In the genomic region with DNA sequence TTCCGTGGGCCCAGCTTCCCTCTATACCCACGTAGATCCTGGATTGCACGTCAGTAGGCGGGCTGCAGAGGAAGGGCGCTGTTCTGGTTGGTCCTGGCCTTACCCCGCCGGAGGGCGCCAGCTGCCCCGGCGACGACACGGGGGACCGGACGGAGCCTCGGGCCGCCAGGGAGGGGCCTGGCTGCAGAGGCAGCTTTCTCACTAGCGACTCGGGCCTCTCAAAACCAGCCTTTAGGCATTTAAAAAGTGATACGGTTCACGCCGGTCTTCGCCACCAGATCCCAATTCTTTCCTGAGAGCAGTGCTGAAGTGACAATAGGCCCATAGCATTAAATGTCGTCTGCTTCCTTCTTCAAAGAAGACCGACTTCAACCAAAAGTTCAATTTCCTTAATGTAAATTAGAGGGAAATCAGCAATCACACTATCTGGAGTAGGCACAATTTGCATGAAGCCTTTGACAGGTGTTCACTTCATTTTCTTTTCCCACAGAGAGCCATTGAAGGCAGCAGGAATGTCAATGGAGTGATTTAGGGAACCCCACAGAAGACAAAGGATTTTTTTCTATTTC, we compare ENCODE assay signal across 8 cellular contexts. TPM values are rescaled to one million over a fixed set of nuclear protein-coding genes. Genes with fewer than 3 reads are reported as not detected.
DNase-seq lines count a peak whose midpoint lies in the region; ATAC-seq lines count a peak whose summit lies in the region.

No MANE protein-coding gene starts in this region.

- no peaks in the 10 kb centered on the region for H3K36me3 ChIP-seq in effector memory CD4-positive, alpha-beta T cell (ENCODE audit: control insufficient read depth, insufficient read depth, low read length)
- H3K36me3 ChIP-seq in mesodermal cell (ENCODE audit: control insufficient read depth, insufficient read depth, low read length), result no peaks in the 10 kb centered on the region
- H3K36me3 ChIP-seq in MG63, result no peaks in the 10 kb centered on the region

- H3K4me3 Mint-ChIP-seq in activated CD4-positive, alpha-beta T cell treated with anti-CD3 and anti-CD28 coated beads, Interleukin-2, amount 10 ng/mL, durations not matched to agents 24 days and 14 days, result peak overlapping the region; percentile 34
- peak overlapping the region; percentile 51 to 53 for H3K4me3 Mint-ChIP-seq in stimulated activated naive CD8-positive, alpha-beta T cell treated with anti-CD3 and anti-CD28 coated beads, Interleukin-15, amount 100 ng/mL, for 72 hours

- H3K4me1 ChIP-seq in effector memory CD4-positive, alpha-beta T cell (ENCODE audit: control insufficient read depth, insufficient read depth, low read length, poor library complexity, severe bottlenecking), result peaks cover 8% of the 10 kb centered on the region
- peaks cover 4% of the 10 kb centered on the region for H3K4me1 ChIP-seq in mesodermal cell (ENCODE audit: control insufficient read depth, insufficient read depth, low read length, poor library complexity, severe bottlenecking)

- H3K27ac ChIP-seq in effector memory CD4-positive, alpha-beta T cell (ENCODE audit: insufficient read depth, low read length, poor library complexity, severe bottlenecking), result no peak overlapping the region
- H3K27ac ChIP-seq in mesodermal cell (ENCODE audit: low read depth, low read length, severe bottlenecking), result peak overlapping the region; percentile 13

- DNase-seq in C1 segment of cervical spinal cord (lab: John Stamatoyannopoulos, UW) (peak in 13 of 14 donors; percentile 1 to 75 (median 39)), MG63 (no peak)
- DNase-seq in activated CD4-positive, alpha-beta T cell treated with anti-CD3 and anti-CD28 coated beads, Interleukin-2, amount 10 ng/mL, durations not matched to agents 24 days and 14 days, result peak; percentile 81
- DNase-seq in effector memory CD4-positive, alpha-beta T cell, result peak in 2 of 3 donors; percentile 11 to 16
- DNase-seq in stimulated activated naive CD8-positive, alpha-beta T cell treated with anti-CD3 and anti-CD28 coated beads, Interleukin-15, amount 100 ng/mL, for 72 hours, result peak; percentile 57 to 66

- no peaks in the 10 kb centered on the region for H3K27me3 Mint-ChIP-seq in activated CD4-positive, alpha-beta T cell treated with anti-CD3 and anti-CD28 coated beads, Interleukin-2, amount 10 ng/mL, durations not matched to agents 24 days and 14 days
- H3K27me3 Mint-ChIP-seq in stimulated activated naive CD8-positive, alpha-beta T cell treated with anti-CD3 and anti-CD28 coated beads, Interleukin-15, amount 100 ng/mL, for 72 hours, result no peaks in the 10 kb centered on the region

- no peaks in the 10 kb centered on the region for H3K9me3 Mint-ChIP-seq in activated CD4-positive, alpha-beta T cell treated with anti-CD3 and anti-CD28 coated beads, Interleukin-2, amount 10 ng/mL, durations not matched to agents 24 days and 14 days
- no peaks in the 10 kb centered on the region for H3K9me3 Mint-ChIP-seq in stimulated activated naive CD8-positive, alpha-beta T cell treated with anti-CD3 and anti-CD28 coated beads, Interleukin-15, amount 100 ng/mL, for 72 hours

- peak overlapping the region; percentile 6 for H3K4me3 ChIP-seq in effector memory CD4-positive, alpha-beta T cell (ENCODE audit: insufficient read depth, low read depth, low read length, poor library complexity, severe bottlenecking)
- peak overlapping the region; percentile 9 for H3K4me3 ChIP-seq in mesodermal cell (ENCODE audit: extremely low read depth, insufficient read depth, low read length, poor library complexity, severe bottlenecking)
- no peak overlapping the region for H3K4me3 ChIP-seq in MG63

- H3K27me3 ChIP-seq in effector memory CD4-positive, alpha-beta T cell (replicated peaks; ENCODE audit: control insufficient read depth, insufficient read depth, low read length, poor library complexity, severe bottlenecking), result no peaks in the 10 kb centered on the region
- no peaks in the 10 kb centered on the region for H3K27me3 ChIP-seq in MG63

- 6 to 7% methylated on average over 21 to 23 of the region's 24 CpGs for WGBS in mesodermal cell (ENCODE audit: insufficient coverage in 2 of 2), 2 experiments

- peak; percentile 62 for ATAC-seq in GM19438 (IDR thresholded peaks at IDR 0.05; ENCODE audit: low read depth, unreplicated experiment)
- peak; percentile 75 for ATAC-seq in HG03520 (IDR thresholded peaks at IDR 0.05; ENCODE audit: unreplicated experiment)
- peak; percentile 100 for ATAC-seq in stimulated activated naive CD8-positive, alpha-beta T cell treated with anti-CD3 and anti-CD28 coated beads, Interleukin-15, amount 100 ng/mL, for 72 hours

- intact Hi-C loops in activated CD4-positive, alpha-beta T cell treated with anti-CD3 and anti-CD28 coated beads, Interleukin-2, amount 10 ng/mL, durations not matched to agents 24 days and 14 days (cut with micrococcal nuclease), result no loop called here

- H3K27ac Mint-ChIP-seq in activated CD4-positive, alpha-beta T cell treated with anti-CD3 and anti-CD28 coated beads, Interleukin-2, amount 10 ng/mL, durations not matched to agents 24 days and 14 days, result no peak overlapping the region
- H3K27ac Mint-ChIP-seq in stimulated activated naive CD8-positive, alpha-beta T cell treated with anti-CD3 and anti-CD28 coated beads, Interleukin-15, amount 100 ng/mL, for 72 hours, result peak overlapping the region; percentile 46 to 89

- peaks cover 5% of the 10 kb centered on the region for H3K4me1 Mint-ChIP-seq in activated CD4-positive, alpha-beta T cell treated with anti-CD3 and anti-CD28 coated beads, Interleukin-2, amount 10 ng/mL, durations not matched to agents 24 days and 14 days
- H3K4me1 Mint-ChIP-seq in stimulated activated naive CD8-positive, alpha-beta T cell treated with anti-CD3 and anti-CD28 coated beads, Interleukin-15, amount 100 ng/mL, for 72 hours, result peaks cover 4% of the 10 kb centered on the region

- H3K36me3 Mint-ChIP-seq in activated CD4-positive, alpha-beta T cell treated with anti-CD3 and anti-CD28 coated beads, Interleukin-2, amount 10 ng/mL, durations not matched to agents 24 days and 14 days (ENCODE audit: low read depth), result no peaks in the 10 kb centered on the region

- no peaks in the 10 kb centered on the region for H3K9me3 ChIP-seq in effector memory CD4-positive, alpha-beta T cell (ENCODE audit: control insufficient read depth, low read length)
- H3K9me3 ChIP-seq in mesodermal cell (ENCODE audit: control insufficient read depth, low read length) (peaks cover 4% of the 10 kb centered on the region), MG63 (no peaks in the 10 kb centered on the region; the same call in none of the 2 replicates)

RNA-seq across cellular contexts. Expression of a gene that starts 17.6 kb away (rescaled TPM):
- total RNA-seq in activated CD4-positive, alpha-beta T cell treated with anti-CD3 and anti-CD28 coated beads, Interleukin-2, amount 10 ng/mL, durations not matched to agents 24 days and 14 days, result 272 and 275 TPM in 2 replicates
- polyA plus RNA-seq in mesodermal cell (2013, experiment 1 of 2), result 166 TPM
- polyA plus RNA-seq in mesodermal cell (2013, experiment 2 of 2), result 179 TPM
- 104 and 187 TPM in 2 replicates for total RNA-seq in MG63 (2014; rRNA removed; shearing (Covaris generic); ENCODE audit: low replicate concordance)
